ENCODE assay signal across 10 cellular contexts in genomic region chr12:108825205-108825950, GRCh38. TPM values are rescaled to one million over a fixed set of nuclear protein-coding genes. Genes with fewer than 3 reads are reported as not detected.
DNase-seq lines count a peak whose midpoint lies in the region; ATAC-seq and TF ChIP-seq lines count a peak whose summit lies in the region.
"Had no signal": no experiment of that assay in that cellular context is flagged by ENCODE, and none has a peak within 500 bp of the region (broad histone marks: within the 10 kb centered on the region; RNA-seq: fewer than 3 reads in every experiment).

No MANE protein-coding gene starts in this region.

- H3K4me1 Mint-ChIP-seq in natural killer cell, result peaks cover 66 to 72% of the 10 kb centered on the region in 2 donors

- H3K4me1 ChIP-seq in body of pancreas, result peaks cover 18% of the 10 kb centered on the region
- peaks cover 30% of the 10 kb centered on the region for H3K4me1 ChIP-seq in foreskin keratinocyte

- TF ChIP-seq CTCF in HL-60 (IDR thresholded peaks at IDR 0.05; ENCODE audit: insufficient read depth, low read length), result no peak
- no peak for TF ChIP-seq CTCF in body of pancreas (IDR thresholded peaks at IDR 0.05)
- TF ChIP-seq CTCF in natural killer cell (IDR thresholded peaks at IDR 0.05), result no peak
- TF ChIP-seq CTCF in foreskin keratinocyte (conservative IDR thresholded peaks at IDR 0.05), result no peak

- no peaks in the 10 kb centered on the region for H3K36me3 Mint-ChIP-seq in natural killer cell

- H3K27ac ChIP-seq in HL-60 (replicated peaks), result peak overlapping the region; percentile 12
- H3K27ac ChIP-seq in body of pancreas, result peak overlapping the region; percentile 1 to 78 (median 48)
- H3K27ac ChIP-seq in foreskin keratinocyte, result no peak overlapping the region

- H3K27me3 Mint-ChIP-seq in natural killer cell (ENCODE audit: low read depth in 2 of 2), result no peaks in the 10 kb centered on the region

- intact Hi-C loops in body of pancreas (cut with DNase I) (no loop called here), natural killer cell (cut with micrococcal nuclease) (loop anchor here (10.0 kb wide), 1 partner anchor 269 kb away; the partner anchor contains the start of genes ALKBH2 and UNG)

- peak overlapping the region; percentile 72 for H3K4me3 Mint-ChIP-seq in natural killer cell

- no peaks in the 10 kb centered on the region for H3K9me3 Mint-ChIP-seq in natural killer cell

- H3K4me3 ChIP-seq in HL-60 (replicated peaks; ENCODE audit: insufficient read depth, low read length) (no peak overlapping the region), body of pancreas (no peak overlapping the region)

- H3K27ac Mint-ChIP-seq in natural killer cell, result peak overlapping the region; percentile 91 to 95

- WGBS in body of pancreas, 2 donors, result 25 to 29% methylated on average over 8 of the region's 8 CpGs

- in situ Hi-C loops in G401 (cut with HindIII; ENCODE audit: low sequenced_read_pairs), result no loop called here

- ATAC-seq in body of pancreas (no peak), natural killer cell (peak in 1 of 3 donors; percentile 18), GM18870 (IDR thresholded peaks at IDR 0.05; ENCODE audit: unreplicated experiment) (no peak), foreskin keratinocyte (no peak)

- no peaks in the 10 kb centered on the region for H3K27me3 ChIP-seq in HL-60 (ENCODE audit: insufficient read depth, poor library complexity, severe bottlenecking)
- no peaks in the 10 kb centered on the region for H3K27me3 ChIP-seq in body of pancreas
- H3K27me3 ChIP-seq in foreskin keratinocyte, result no peaks in the 10 kb centered on the region

- peak in 1 of 3 donors; percentile 4 for TF ChIP-seq POLR2A in body of pancreas (IDR thresholded peaks at IDR 0.05)

- no peaks in the 10 kb centered on the region for H3K9me3 ChIP-seq in body of pancreas

- peak; percentile 72 for DNase-seq in G401 (ENCODE audit: low spot score)
- DNase-seq in HL-60 (ENCODE audit: low read depth in 1 of 2, low spot score in 1 of 2), result peak in 1 of 2 experiments; percentile 45
- no peak for DNase-seq in body of pancreas
- no peak for DNase-seq in natural killer cell
- DNase-seq in cerebellum (ENCODE audit: low spot score), result no peak
- no peak for DNase-seq in NCI-H1417 treated with DMSO at 0.1 percent for 48 hours (lab: John Stamatoyannopoulos, UW)
- DNase-seq in foreskin keratinocyte, result no peak

- no peaks in the 10 kb centered on the region for H3K36me3 ChIP-seq in body of pancreas (replicated peaks in 1 of 2; ENCODE audit: insufficient read depth in 1 of 2, low read depth in 2 of 2)

RNA-seq across cellular contexts. Expression of gene SSH1, which starts 32.0 kb away (rescaled TPM):
- total RNA-seq in G401 (2014; rRNA removed; shearing (Covaris generic)), result 34.8 and 45.1 TPM in 2 replicates
- total RNA-seq in body of pancreas (10 to 100 TPM in 1 of 2 donors, 1 to 10 TPM in 1; 5.6 to 16.9 TPM), natural killer cell (10 to 100 TPM; 57.4 to 74.1 (median 66.6) TPM), cerebellum (13.1 TPM), foreskin keratinocyte (26.0 and 32.1 TPM in 2 replicates)
- polyA plus RNA-seq in foreskin keratinocyte, result 4.8 and 6.3 TPM in 2 replicates

RNA-seq across cellular contexts. Expression of gene DAO, which starts 54.5 kb away (rescaled TPM):
- total RNA-seq in G401 (2014; rRNA removed; shearing (Covaris generic)), result 21.5 and 22.1 TPM in 2 replicates
- total RNA-seq in body of pancreas (not detected), natural killer cell (not detected), cerebellum (not detected), foreskin keratinocyte (not detected in 2 replicates)
- not detected in 2 replicates for polyA plus RNA-seq in foreskin keratinocyte
- total RNA-seq: kidney epithelial cell, M059J had no signal

Comparison
In these comparisons a context has a peak if more than half of its experiments do, and no peak if none do; other contexts are left out.
1. RNA of gene DAO, which starts 54.5 kb away (total RNA-seq): 21.5 to 22.1 TPM in G401; not detected in body of pancreas, not detected in natural killer cell, not detected in cerebellum (single experiment) and not detected in foreskin keratinocyte; every median in the first group is over 10 times any median in the second.